28 cellular contexts compared by ENCODE assay signal in genomic region chr21:14263879-14264278, GRCh38. TPM values are rescaled to one million over a fixed set of nuclear protein-coding genes. Genes with fewer than 3 reads are reported as not detected.
"Had no signal": no experiment of that assay in that cellular context is flagged by ENCODE, and none has a peak within 500 bp of the region (broad histone marks: within the 10 kb centered on the region; RNA-seq: fewer than 3 reads in every experiment).

No MANE protein-coding gene starts in this region.

- H3K36me3 Mint-ChIP-seq: activated naive CD4-positive, alpha-beta T cell treated with anti-CD3 and anti-CD28 coated beads, Interleukin-2, amount 50 U/mL, for 72 hours had no signal

- H3K4me3 Mint-ChIP-seq: activated CD4-positive, alpha-beta T cell treated with anti-CD3 and anti-CD28 coated beads, Interleukin-2, amount 10 ng/mL, durations not matched to agents 24 days and 14 days; activated CD8-positive, alpha-beta T cell treated with anti-CD3 and anti-CD28 coated beads for 36 hours; activated naive CD4-positive, alpha-beta T cell treated with anti-CD3 and anti-CD28 coated beads for 36 hours; activated T-cell treated with anti-CD3 and anti-CD28 coated beads, Interleukin-2, amount 50 U/mL, for 24 hours; T-helper 2 cell treated with Interferon-gamma antibody and Interleukin-4, amounts not matched to agents 5 μg/mL and 100 μg/mL, for 36 hours had no signal

- H3K4me3 ChIP-seq: MG63, SK-N-MC had no signal

- H3K9me3 ChIP-seq: MG63 had no signal

- H3K4me1 Mint-ChIP-seq: activated CD4-positive, alpha-beta T cell treated with anti-CD3 and anti-CD28 coated beads, Interleukin-2, amount 10 ng/mL, durations not matched to agents 24 days and 14 days had no signal

- H3K27ac ChIP-seq: brain microvascular endothelial cell, SK-N-MC had no signal

- H3K27ac Mint-ChIP-seq: activated CD4-positive, alpha-beta T cell treated with anti-CD3 and anti-CD28 coated beads, Interleukin-2, amount 10 ng/mL, durations not matched to agents 24 days and 14 days; activated CD8-positive, alpha-beta T cell treated with anti-CD3 and anti-CD28 coated beads for 36 hours; activated naive CD4-positive, alpha-beta T cell treated with anti-CD3 and anti-CD28 coated beads for 36 hours; activated naive CD4-positive, alpha-beta T cell treated with anti-CD3 and anti-CD28 coated beads, Interleukin-2, amount 50 U/mL, for 72 hours; activated T-cell treated with anti-CD3 and anti-CD28 coated beads, Interleukin-2, amount 50 U/mL, for 24 hours; T-helper 2 cell treated with Interferon-gamma antibody and Interleukin-4, amounts not matched to agents 5 μg/mL and 100 μg/mL, for 36 hours had no signal

- ATAC-seq: activated CD8-positive, alpha-beta T cell treated with anti-CD3 and anti-CD28 coated beads for 36 hours had no signal

- H3K9me3 Mint-ChIP-seq: activated CD4-positive, alpha-beta T cell treated with anti-CD3 and anti-CD28 coated beads, Interleukin-2, amount 10 ng/mL, durations not matched to agents 24 days and 14 days; activated CD8-positive, alpha-beta T cell treated with anti-CD3 and anti-CD28 coated beads for 36 hours; activated naive CD4-positive, alpha-beta T cell treated with anti-CD3 and anti-CD28 coated beads for 36 hours; activated naive CD4-positive, alpha-beta T cell treated with anti-CD3 and anti-CD28 coated beads, Interleukin-2, amount 50 U/mL, for 72 hours; activated T-cell treated with anti-CD3 and anti-CD28 coated beads, Interleukin-2, amount 50 U/mL, for 24 hours; T-helper 2 cell treated with Interferon-gamma antibody and Interleukin-4, amounts not matched to agents 5 μg/mL and 100 μg/mL, for 36 hours had no signal

- H3K36me3 ChIP-seq: brain microvascular endothelial cell, MG63 had no signal

- DNase-seq: activated CD4-positive, alpha-beta T cell treated with anti-CD3 and anti-CD28 coated beads, Interleukin-2, amount 10 ng/mL, durations not matched to agents 24 days and 14 days; activated CD4-positive, alpha-beta T cell treated with anti-CD3 and anti-CD28 coated beads, Interleukin-2, amount 50 U/mL, for 4 hours; activated CD8-positive, alpha-beta T cell treated with anti-CD3 and anti-CD28 coated beads for 36 hours; activated gamma-delta T cell treated with Interleukin-2 at 50 U/mL for 16 hours; activated naive CD4-positive, alpha-beta T cell treated with anti-CD3 and anti-CD28 coated beads for 36 hours; activated T-cell treated with anti-CD3 and anti-CD28 coated beads, Interleukin-2, amount 50 U/mL, for 24 hours; amniotic stem cell; aorta; brain microvascular endothelial cell; central memory CD4-positive, alpha-beta T cell; Karpas-422; KBM-7; MG63; NCI-H1048; NCI-H1105 treated with DMSO at 0.1 percent for 48 hours; NCI-H1436; NCI-H1694 treated with DMSO at 0.1 percent for 48 hours; NCI-H2029; NCI-H345; NCI-H524 treated with DMSO at 0.1 percent for 48 hours; Right ventricle myocardium superior had no signal

RNA-seq across cellular contexts. Expression of gene RBM11, which starts 47.9 kb away (rescaled TPM):
- total RNA-seq: Right ventricle myocardium superior had no signal

RNA-seq across cellular contexts. Expression of gene LIPI, which starts 53.1 kb away (rescaled TPM):
- total RNA-seq: activated CD4-positive, alpha-beta T cell treated with anti-CD3 and anti-CD28 coated beads, Interleukin-2, amount 10 ng/mL, durations not matched to agents 24 days and 14 days; activated CD8-positive, alpha-beta memory T cell treated with anti-CD3 and anti-CD28 coated beads for 36 hours; activated CD8-positive, alpha-beta T cell treated with anti-CD3 and anti-CD28 coated beads for 36 hours; activated naive CD4-positive, alpha-beta T cell treated with anti-CD3 and anti-CD28 coated beads for 36 hours; activated naive CD4-positive, alpha-beta T cell treated with anti-CD3 and anti-CD28 coated beads, Interleukin-2, amount 50 U/mL, for 72 hours; aorta; cerebellum; NCI-H460; Right ventricle myocardium superior; T-helper 1 cell treated with Interleukin-12 subunit alpha and Interleukin-12 subunit beta and Interleukin-4 antibody, amounts not matched to agents 30 ng/mL and 1 ng/mL, for 36 hours had no signal
